Comparison of ENCODE assay signal across 8 cellular contexts in genomic region chr6:26021350-26022165, GRCh38. TPM values are rescaled to one million over a fixed set of nuclear protein-coding genes. Genes with fewer than 3 reads are reported as not detected.
DNase-seq lines count a peak whose midpoint lies in the region; ATAC-seq, FAIRE-seq and TF ChIP-seq lines count a peak whose summit lies in the region.

No MANE protein-coding gene starts in this region.

- peak; percentile 91 for FAIRE-seq in GM12891 (lab: Jason Lieb, UNC)

- no peak for TF ChIP-seq CTCF in heart left ventricle (IDR thresholded peaks at IDR 0.05)

- WGBS in heart left ventricle, 4 donors, result 0 to 1% (median 0%) methylated on average over 39 of the region's 39 CpGs
- WGBS in urinary bladder, result under 1% methylated on average over 39 of the region's 39 CpGs

- H3K27ac ChIP-seq in heart left ventricle (peak overlapping the region; percentile 94 to 99 (median 97)), urinary bladder (ENCODE audit: low read depth) (peak overlapping the region; percentile 96)

- DNase-seq in GM12891 (ENCODE audit: insufficient read length, low spot score) (no peak), NCI-H1436 treated with DMSO at 0.1 percent for 48 hours (lab: John Stamatoyannopoulos, UW) (peak; percentile 90), SW480 (ENCODE audit: low spot score) (peak; percentile 93), adipocyte (ENCODE audit: low read depth) (peak; percentile 97), heart left ventricle (peak; percentile 94 to 95 (median 95)), posterior cingulate gyrus (peak; percentile 82 to 98 (median 86))

- H3K27me3 ChIP-seq in adipocyte (replicated peaks; ENCODE audit: control insufficient read depth, insufficient read depth, low read length) (no peaks in the 10 kb centered on the region), heart left ventricle (no peaks in the 10 kb centered on the region)

- ATAC-seq in HG02840 (IDR thresholded peaks at IDR 0.05; ENCODE audit: low FRiP score, unreplicated experiment) (peak; percentile 48), heart left ventricle (peak; percentile 79 to 87 (median 82))

- intact Hi-C loops in heart left ventricle (cut with DNase I), result loop anchor here in 6 of 10 donors (2.0 to 10.0 kb wide), 11 partner anchors 29 to 1813 kb away; partner anchors contain the start of genes HMGN4 (in 1 of the 6) and ZNF184 (in 1 of the 6)
- intact Hi-C loops in posterior cingulate gyrus (cut with DNase I), result no loop called here

- no peaks in the 10 kb centered on the region for H3K9me3 ChIP-seq in adipocyte (ENCODE audit: control insufficient read depth, low read length)
- no peaks in the 10 kb centered on the region for H3K9me3 ChIP-seq in heart left ventricle

- H3K36me3 ChIP-seq in adipocyte (ENCODE audit: control insufficient read depth, insufficient read depth, low read length, severe bottlenecking) (no peaks in the 10 kb centered on the region), heart left ventricle (no peaks in the 10 kb centered on the region), urinary bladder (ENCODE audit: insufficient read depth) (no peaks in the 10 kb centered on the region)

- H3K4me1 ChIP-seq in adipocyte (ENCODE audit: control insufficient read depth, insufficient read depth, low read length) (peaks cover 64% of the 10 kb centered on the region), heart left ventricle (peaks cover 0 to 49% (median 20%) of the 10 kb centered on the region in 12 donors), urinary bladder (ENCODE audit: insufficient read depth) (no peaks in the 10 kb centered on the region)

- H3K4me3 ChIP-seq in adipocyte (ENCODE audit: low read length) (peak overlapping the region; percentile 89), heart left ventricle (peak overlapping the region; percentile 40 to 78 (median 67)), urinary bladder (ENCODE audit: low read depth, low read length) (peak overlapping the region; percentile 20)

- TF ChIP-seq POLR2A in GM12891 (IDR thresholded peaks at IDR 0.05; ENCODE audit: low read depth, low read length), result peak; percentile 94
- peak in 1 of 2 donors; percentile 47 for TF ChIP-seq POLR2A in heart left ventricle (IDR thresholded peaks at IDR 0.05)

- peak overlapping the region; percentile 88 for H3K9ac ChIP-seq in adipocyte (ENCODE audit: low read length)

TF ChIP-seq in GM12891, 5 proteins besides CTCF, POLR2A, EP300 and RAD21:
- TF ChIP-seq SPI1 (IDR thresholded peaks at IDR 0.05; ENCODE audit: low read depth, low read length) (peak; percentile 60), POLR2AphosphoS5 (IDR thresholded peaks at IDR 0.05; ENCODE audit: low read depth, low read length) (peak; percentile 96), POU2F2 (IDR thresholded peaks at IDR 0.05; ENCODE audit: low read depth, low read length) (peak; percentile 92), PAX5 (IDR thresholded peaks at IDR 0.05; ENCODE audit: insufficient read depth, low read length, severe bottlenecking) (no peak), TAF1 (IDR thresholded peaks at IDR 0.05; ENCODE audit: low read depth, low read length) (peak; percentile 80; the same call in 1 of the 2 replicates)

RNA-seq across cellular contexts. Expression of gene TRIM38, which starts 59.0 kb away (rescaled TPM):
- 6.0 TPM for polyA plus RNA-seq in GM12891 (2012; ENCODE audit: low read depth, missing spikeins)
- total RNA-seq in heart left ventricle, result 1 to 10 TPM; 1.9 to 8.4 (median 2.6) TPM
- 1 to 10 TPM; 1.5 to 1.9 TPM for polyA plus RNA-seq in heart left ventricle
- 13.4 TPM for total RNA-seq in urinary bladder
- 4.6 TPM for polyA plus RNA-seq in urinary bladder

Comparison
In these comparisons a context has a peak if more than half of its experiments do, and no peak if none do; other contexts are left out.
1. H3K4me3 ChIP-seq: peak in every context shown above with its lines; median percentile 89 in adipocyte; 67 in heart left ventricle; 20 in urinary bladder.